In genomic region chr7:73667344-73668102, GRCh38 we compare ENCODE assay signal across 8 cellular contexts. TPM values are rescaled to one million over a fixed set of nuclear protein-coding genes. Genes with fewer than 3 reads are reported as not detected.
DNase-seq lines count a peak whose midpoint lies in the region; ATAC-seq and TF ChIP-seq lines count a peak whose summit lies in the region.

VPS37D (plus strand) TSS chr7:73667831; CDS start chr7:73667959, 128 bp downstream.

- ATAC-seq in GM21825 (IDR thresholded peaks at IDR 0.05; ENCODE audit: unreplicated experiment): peak; percentile 86

- peak within 1 kb of the TSS; percentile 83 for H3K4me2 ChIP-seq in DOHH2 (ENCODE audit: low read length)

- peak; percentile 72 for TF ChIP-seq CTCF in DOHH2 (IDR thresholded peaks at IDR 0.05; ENCODE audit: low read depth, low read length, poor library complexity, severe bottlenecking)

- DNase-seq in LHCN-M2 (ENCODE audit: low read depth): peak; percentile 88
- DNase-seq in SJCRH30: peak; percentile 93 to 96
- DNase-seq in activated naive CD4-positive, alpha-beta T cell (lab: John Stamatoyannopoulos, UW): peak; percentile 78 to 96 (median 88)
- DNase-seq in germinal center (ENCODE audit: low spot score): peak; percentile 97
- peak in 54 of 56 donors; percentile 31 to 91 (median 71) for DNase-seq in nucleus accumbens (lab: John Stamatoyannopoulos, UW)
- DNase-seq in superior temporal gyrus (ENCODE audit: extremely low spot score): peak; percentile 84

- H3K36me3 ChIP-seq in DOHH2 (ENCODE audit: control insufficient read depth, low read length) (no peaks in the 10 kb centered on the region), SJCRH30 (no peaks in the 10 kb centered on the region)

- H3K27me3 ChIP-seq in DOHH2 (ENCODE audit: control insufficient read depth, low read length) (peaks cover 13% of the 10 kb centered on the region), SJCRH30 (peaks cover 16% of the 10 kb centered on the region)

- H3K27ac ChIP-seq in DOHH2 (ENCODE audit: low read depth, low read length) (peak within 1 kb of the TSS; percentile 9; the same call in 1 of the 2 replicates), SJCRH30 (no peak within 1 kb of the TSS)

- no peaks in the 10 kb centered on the region for H3F3A ChIP-seq in DOHH2 (ENCODE audit: control insufficient read depth, insufficient read depth)

- no peaks in the 10 kb centered on the region for H3K79me2 ChIP-seq in DOHH2 (ENCODE audit: control insufficient read depth, low read length)

- peak within 1 kb of the TSS; percentile 69 for H3K4me3 ChIP-seq in DOHH2 (ENCODE audit: low read length)
- H3K4me3 ChIP-seq in SJCRH30: peak within 1 kb of the TSS; percentile 47

- no peaks in the 10 kb centered on the region for H4K20me1 ChIP-seq in DOHH2 (ENCODE audit: control insufficient read depth, insufficient read depth, low read depth, low read length)

- H3K9me3 ChIP-seq in DOHH2 (ENCODE audit: control insufficient read depth, insufficient read depth, low read length): peaks cover 7% of the 10 kb centered on the region; the same call in 1 of the 2 replicates
- H3K9me3 ChIP-seq in SJCRH30 (replicated peaks): peaks cover 5% of the 10 kb centered on the region; the same call in 1 of the 2 replicates

- H3K9me2 ChIP-seq in DOHH2 (replicated peaks; ENCODE audit: control insufficient read depth, low read length): no peaks in the 10 kb centered on the region

- peaks cover 15% of the 10 kb centered on the region for H3K4me1 ChIP-seq in DOHH2 (ENCODE audit: control insufficient read depth, low read length)
- peaks cover 4% of the 10 kb centered on the region; the same call in 1 of the 2 replicates for H3K4me1 ChIP-seq in SJCRH30

RNA-seq across cellular contexts. Expression of gene VPS37D, which starts in this region (rescaled TPM):
- 6.1 and 6.9 TPM in 2 replicates for total RNA-seq in LHCN-M2 (2014; rRNA removed)
- 3.9 TPM for polyA plus RNA-seq in LHCN-M2 (2012)
- total RNA-seq in SJCRH30 (2014; rRNA removed; shearing (Covaris generic)): 0.53 and 1.2 TPM in 2 replicates
